In the genomic region with DNA sequence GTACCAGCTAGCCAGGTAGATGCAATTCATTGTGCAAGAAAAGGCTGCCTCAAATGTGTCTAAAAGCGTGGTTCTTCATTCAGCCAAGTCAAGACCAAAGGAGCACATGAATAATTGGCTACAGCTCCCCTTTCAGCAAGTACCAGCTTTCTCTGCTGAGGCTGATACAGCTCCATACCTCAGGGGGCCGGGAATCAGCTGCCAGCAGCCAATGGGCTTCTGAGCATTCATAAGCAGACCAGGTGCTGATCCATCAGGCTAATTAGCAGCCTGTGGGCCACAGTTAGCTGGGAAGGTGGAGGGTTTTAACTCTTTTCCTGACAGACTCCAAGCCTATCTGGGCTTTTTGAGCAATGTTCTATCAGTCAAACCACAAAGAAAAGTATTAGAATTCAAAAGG, we compare ENCODE assay signal across 1 cellular context.
TF ChIP-seq lines count a peak whose summit lies in the region.

No MANE protein-coding gene starts in this region.

TF ChIP-seq in GM23338, 12 proteins besides CTCF, POLR2A, EP300 and RAD21 (continued from another document):
- TF ChIP-seq, protein P1, sequence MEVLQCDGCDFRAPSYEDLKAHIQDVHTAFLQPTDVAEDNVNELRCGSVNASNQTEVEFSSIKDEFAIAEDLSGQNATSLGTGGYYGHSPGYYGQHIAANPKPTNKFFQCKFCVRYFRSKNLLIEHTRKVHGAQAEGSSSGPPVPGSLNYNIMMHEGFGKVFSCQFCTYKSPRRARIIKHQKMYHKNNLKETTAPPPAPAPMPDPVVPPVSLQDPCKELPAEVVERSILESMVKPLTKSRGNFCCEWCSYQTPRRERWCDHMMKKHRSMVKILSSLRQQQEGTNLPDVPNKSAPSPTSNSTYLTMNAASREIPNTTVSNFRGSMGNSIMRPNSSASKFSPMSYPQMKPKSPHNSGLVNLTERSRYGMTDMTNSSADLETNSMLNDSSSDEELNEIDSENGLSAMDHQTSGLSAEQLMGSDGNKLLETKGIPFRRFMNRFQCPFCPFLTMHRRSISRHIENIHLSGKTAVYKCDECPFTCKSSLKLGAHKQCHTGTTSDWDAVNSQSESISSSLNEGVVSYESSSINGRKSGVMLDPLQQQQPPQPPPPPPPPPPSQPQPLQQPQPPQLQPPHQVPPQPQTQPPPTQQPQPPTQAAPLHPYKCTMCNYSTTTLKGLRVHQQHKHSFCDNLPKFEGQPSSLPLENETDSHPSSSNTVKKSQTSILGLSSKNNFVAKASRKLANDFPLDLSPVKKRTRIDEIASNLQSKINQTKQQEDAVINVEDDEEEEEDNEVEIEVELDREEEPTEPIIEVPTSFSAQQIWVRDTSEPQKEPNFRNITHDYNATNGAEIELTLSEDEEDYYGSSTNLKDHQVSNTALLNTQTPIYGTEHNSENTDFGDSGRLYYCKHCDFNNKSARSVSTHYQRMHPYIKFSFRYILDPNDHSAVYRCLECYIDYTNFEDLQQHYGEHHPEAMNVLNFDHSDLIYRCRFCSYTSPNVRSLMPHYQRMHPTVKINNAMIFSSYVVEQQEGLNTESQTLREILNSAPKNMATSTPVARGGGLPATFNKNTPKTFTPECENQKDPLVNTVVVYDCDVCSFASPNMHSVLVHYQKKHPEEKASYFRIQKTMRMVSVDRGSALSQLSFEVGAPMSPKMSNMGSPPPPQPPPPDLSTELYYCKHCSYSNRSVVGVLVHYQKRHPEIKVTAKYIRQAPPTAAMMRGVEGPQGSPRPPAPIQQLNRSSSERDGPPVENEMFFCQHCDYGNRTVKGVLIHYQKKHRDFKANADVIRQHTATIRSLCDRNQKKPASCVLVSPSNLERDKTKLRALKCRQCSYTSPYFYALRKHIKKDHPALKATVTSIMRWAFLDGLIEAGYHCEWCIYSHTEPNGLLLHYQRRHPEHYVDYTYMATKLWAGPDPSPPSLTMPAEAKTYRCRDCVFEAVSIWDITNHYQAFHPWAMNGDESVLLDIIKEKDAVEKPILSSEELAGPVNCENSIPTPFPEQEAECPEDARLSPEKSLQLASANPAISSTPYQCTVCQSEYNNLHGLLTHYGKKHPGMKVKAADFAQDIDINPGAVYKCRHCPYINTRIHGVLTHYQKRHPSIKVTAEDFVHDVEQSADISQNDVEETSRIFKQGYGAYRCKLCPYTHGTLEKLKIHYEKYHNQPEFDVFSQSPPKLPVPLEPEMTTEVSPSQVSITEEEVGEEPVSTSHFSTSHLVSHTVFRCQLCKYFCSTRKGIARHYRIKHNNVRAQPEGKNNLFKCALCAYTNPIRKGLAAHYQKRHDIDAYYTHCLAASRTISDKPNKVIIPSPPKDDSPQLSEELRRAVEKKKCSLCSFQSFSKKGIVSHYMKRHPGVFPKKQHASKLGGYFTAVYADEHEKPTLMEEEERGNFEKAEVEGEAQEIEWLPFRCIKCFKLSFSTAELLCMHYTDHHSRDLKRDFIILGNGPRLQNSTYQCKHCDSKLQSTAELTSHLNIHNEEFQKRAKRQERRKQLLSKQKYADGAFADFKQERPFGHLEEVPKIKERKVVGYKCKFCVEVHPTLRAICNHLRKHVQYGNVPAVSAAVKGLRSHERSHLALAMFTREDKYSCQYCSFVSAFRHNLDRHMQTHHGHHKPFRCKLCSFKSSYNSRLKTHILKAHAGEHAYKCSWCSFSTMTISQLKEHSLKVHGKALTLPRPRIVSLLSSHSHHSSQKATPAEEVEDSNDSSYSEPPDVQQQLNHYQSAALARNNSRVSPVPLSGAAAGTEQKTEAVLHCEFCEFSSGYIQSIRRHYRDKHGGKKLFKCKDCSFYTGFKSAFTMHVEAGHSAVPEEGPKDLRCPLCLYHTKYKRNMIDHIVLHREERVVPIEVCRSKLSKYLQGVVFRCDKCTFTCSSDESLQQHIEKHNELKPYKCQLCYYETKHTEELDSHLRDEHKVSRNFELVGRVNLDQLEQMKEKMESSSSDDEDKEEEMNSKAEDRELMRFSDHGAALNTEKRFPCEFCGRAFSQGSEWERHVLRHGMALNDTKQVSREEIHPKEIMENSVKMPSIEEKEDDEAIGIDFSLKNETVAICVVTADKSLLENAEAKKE (CRISPR knock-in tag; IDR thresholded peaks at IDR 0.05), result no peak
- TF ChIP-seq JUNB (IDR thresholded peaks at IDR 0.05; ENCODE audit: unreplicated experiment) (no peak), EZH2phosphoT487 (IDR thresholded peaks at IDR 0.05; ENCODE audit: unreplicated experiment) (no peak), EZH2 (IDR thresholded peaks at IDR 0.05; ENCODE audit: low read depth, unreplicated experiment) (no peak), ZNF114 (CRISPR knock-in tag; IDR thresholded peaks at IDR 0.05) (no peak)
- TF ChIP-seq, protein P2, sequence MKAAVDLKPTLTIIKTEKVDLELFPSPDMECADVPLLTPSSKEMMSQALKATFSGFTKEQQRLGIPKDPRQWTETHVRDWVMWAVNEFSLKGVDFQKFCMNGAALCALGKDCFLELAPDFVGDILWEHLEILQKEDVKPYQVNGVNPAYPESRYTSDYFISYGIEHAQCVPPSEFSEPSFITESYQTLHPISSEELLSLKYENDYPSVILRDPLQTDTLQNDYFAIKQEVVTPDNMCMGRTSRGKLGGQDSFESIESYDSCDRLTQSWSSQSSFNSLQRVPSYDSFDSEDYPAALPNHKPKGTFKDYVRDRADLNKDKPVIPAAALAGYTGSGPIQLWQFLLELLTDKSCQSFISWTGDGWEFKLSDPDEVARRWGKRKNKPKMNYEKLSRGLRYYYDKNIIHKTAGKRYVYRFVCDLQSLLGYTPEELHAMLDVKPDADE (IDR thresholded peaks at IDR 0.05), result no peak
